In the genomic region with DNA sequence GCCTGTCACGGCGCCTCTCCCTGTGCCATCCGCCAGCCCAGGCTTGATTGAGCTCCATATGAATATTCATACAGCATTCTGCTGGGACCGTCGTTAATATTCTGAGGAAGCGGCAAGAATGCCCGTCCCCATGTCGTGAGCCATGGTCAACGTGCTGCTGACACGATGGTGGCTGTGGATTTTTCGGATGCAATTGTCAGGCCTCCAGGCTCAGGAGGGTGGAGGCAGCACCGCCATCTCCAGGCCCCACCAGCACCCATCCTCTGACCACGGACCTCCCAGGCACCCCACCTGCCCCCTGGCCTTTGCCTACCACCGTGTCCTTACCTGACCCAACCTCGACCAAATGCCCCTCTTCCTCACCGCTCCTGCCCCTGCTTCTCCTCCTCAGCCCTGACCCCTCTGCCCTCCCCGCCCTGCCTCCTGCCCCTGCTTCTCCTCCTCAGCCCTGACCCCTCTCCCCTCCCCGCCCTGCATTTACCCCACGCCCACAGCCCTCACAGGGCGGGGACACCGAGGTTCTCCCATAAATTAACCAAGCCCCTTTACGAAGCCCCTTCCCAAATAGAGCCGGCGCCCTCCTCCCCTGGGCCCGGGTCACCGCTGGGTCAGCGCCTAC, we compare ENCODE assay signal across 8 cellular contexts. TPM values are rescaled to one million over a fixed set of nuclear protein-coding genes. Genes with fewer than 3 reads are reported as not detected.
A peak's percentile ranks its signal among the peaks of the same experiment; 100 is the strongest.
DNase-seq lines count a peak whose midpoint lies in the region; ATAC-seq and TF ChIP-seq lines count a peak whose summit lies in the region.

No MANE protein-coding gene starts in this region.

- no peaks in the 10 kb centered on the region for H3K9me3 Mint-ChIP-seq in effector memory CD8-positive, alpha-beta T cell
- no peaks in the 10 kb centered on the region for H3K9me3 Mint-ChIP-seq in HFFc6

- H3K27me3 Mint-ChIP-seq in effector memory CD8-positive, alpha-beta T cell: no peaks in the 10 kb centered on the region
- H3K27me3 Mint-ChIP-seq in HFFc6 (ENCODE audit: insufficient read depth): peaks cover 5% of the 10 kb centered on the region

- DNase-seq in effector memory CD8-positive, alpha-beta T cell: no peak
- no peak for DNase-seq in psoas muscle
- DNase-seq in central memory CD4-positive, alpha-beta T cell: no peak
- DNase-seq in NCI-H187 treated with DMSO at 0.1 percent for 48 hours (lab: John Stamatoyannopoulos, UW): no peak
- no peak for DNase-seq in HFFc6
- DNase-seq in GM13977 (ENCODE audit: low spot score): no peak

- H3K4me2 ChIP-seq in DOHH2 (ENCODE audit: low read length) (peak overlapping the region; percentile 79), OCI-LY3 (ENCODE audit: low read length) (peak overlapping the region; percentile 98)

- H3K4me3 ChIP-seq in DOHH2 (ENCODE audit: low read length) (peak overlapping the region; percentile 77), OCI-LY3 (ENCODE audit: low read length) (peak overlapping the region; percentile 80), psoas muscle (peak overlapping the region; percentile 55)

- peak overlapping the region; percentile 92 to 93 for H3K27ac Mint-ChIP-seq in effector memory CD8-positive, alpha-beta T cell
- no peak overlapping the region for H3K27ac Mint-ChIP-seq in HFFc6

- H3K4me3 Mint-ChIP-seq in effector memory CD8-positive, alpha-beta T cell: peak overlapping the region; percentile 86 to 88
- H3K4me3 Mint-ChIP-seq in HFFc6: no peak overlapping the region

- intact Hi-C loops in psoas muscle (cut with DNase I): no loop called here

- ATAC-seq in effector memory CD8-positive, alpha-beta T cell (replicated peaks): no peak
- ATAC-seq in psoas muscle: no peak

- H3F3A ChIP-seq in DOHH2 (ENCODE audit: control insufficient read depth, insufficient read depth): peaks cover 11% of the 10 kb centered on the region; the same call in 1 of the 2 replicates

- no peaks in the 10 kb centered on the region for H4K20me1 ChIP-seq in DOHH2 (ENCODE audit: control insufficient read depth, insufficient read depth, low read depth, low read length)
- H4K20me1 ChIP-seq in OCI-LY3 (ENCODE audit: insufficient read depth, low read length): no peaks in the 10 kb centered on the region

- peaks cover 15% of the 10 kb centered on the region for H3K36me3 Mint-ChIP-seq in effector memory CD8-positive, alpha-beta T cell (ENCODE audit: insufficient read depth)
- H3K36me3 Mint-ChIP-seq in HFFc6 (ENCODE audit: low read depth): no peaks in the 10 kb centered on the region

- H2AFZ ChIP-seq in OCI-LY3 (ENCODE audit: low read depth, low read length): no peak overlapping the region

- no peaks in the 10 kb centered on the region for H3K9me2 ChIP-seq in DOHH2 (replicated peaks; ENCODE audit: control insufficient read depth, low read length)

- WGBS in psoas muscle, 3 donors: 75 to 80% (median 76%) methylated on average over 27 of the region's 27 CpGs

- in situ Hi-C loops in GM13977 (cut with MboI; ENCODE audit: low pct_unique_long_range_greater_than_20kb, low sequenced_read_pairs, unreplicated experiment): no loop called here

- no peaks in the 10 kb centered on the region for H3K36me3 ChIP-seq in DOHH2 (ENCODE audit: control insufficient read depth, low read length)
- H3K36me3 ChIP-seq in OCI-LY3 (replicated peaks; ENCODE audit: low read depth, low read length): no peaks in the 10 kb centered on the region
- peaks cover 0 to 8% of the 10 kb centered on the region in 2 donors for H3K36me3 ChIP-seq in psoas muscle (ENCODE audit: insufficient read depth in 1 of 2, low read depth in 1 of 2)

- H3K79me2 ChIP-seq in DOHH2 (ENCODE audit: control insufficient read depth, low read length) (no peaks in the 10 kb centered on the region), OCI-LY3 (ENCODE audit: low read length) (no peaks in the 10 kb centered on the region)

- H3K4me1 Mint-ChIP-seq in effector memory CD8-positive, alpha-beta T cell (ENCODE audit: low read depth in 2 of 2): peaks cover 53 to 55% of the 10 kb centered on the region in 2 donors
- peaks cover 24% of the 10 kb centered on the region for H3K4me1 Mint-ChIP-seq in HFFc6 (ENCODE audit: low read depth)

- no peaks in the 10 kb centered on the region for H3K9me3 ChIP-seq in DOHH2 (ENCODE audit: control insufficient read depth, insufficient read depth, low read length)
- H3K9me3 ChIP-seq in OCI-LY3 (ENCODE audit: insufficient read depth, low read length): no peaks in the 10 kb centered on the region
- H3K9me3 ChIP-seq in psoas muscle: no peaks in the 10 kb centered on the region

- H3K4me1 ChIP-seq in DOHH2 (ENCODE audit: control insufficient read depth, low read length) (peaks cover 54% of the 10 kb centered on the region), OCI-LY3 (ENCODE audit: low read length) (peaks cover 23% of the 10 kb centered on the region), psoas muscle (peaks cover 50% of the 10 kb centered on the region)

- peak overlapping the region; percentile 40 for H3K27ac ChIP-seq in DOHH2 (ENCODE audit: low read depth, low read length)
- H3K27ac ChIP-seq in OCI-LY3 (ENCODE audit: low read length): peak overlapping the region; percentile 32; the same call in 1 of the 2 replicates
- H3K27ac ChIP-seq in psoas muscle: peak overlapping the region; percentile 70

- TF ChIP-seq CTCF in DOHH2 (IDR thresholded peaks at IDR 0.05; ENCODE audit: low read depth, low read length, poor library complexity, severe bottlenecking) (no peak), OCI-LY3 (IDR thresholded peaks at IDR 0.05; ENCODE audit: low read depth, low read length) (no peak), psoas muscle (IDR thresholded peaks at IDR 0.05) (no peak), HFFc6 (IDR thresholded peaks at IDR 0.05) (no peak), GM13977 (IDR thresholded peaks at IDR 0.05; ENCODE audit: extremely low read depth, insufficient read depth, missing control alignments) (no peak)

- peak overlapping the region; percentile 73 for H3K9ac ChIP-seq in OCI-LY3 (ENCODE audit: low read length)

- H3K27me3 ChIP-seq in DOHH2 (ENCODE audit: control insufficient read depth, low read length) (no peaks in the 10 kb centered on the region), OCI-LY3 (ENCODE audit: low read depth, low read length) (peaks cover 9% of the 10 kb centered on the region; the same call in 1 of the 2 replicates), psoas muscle (ENCODE audit: insufficient read depth in 3 of 3, low read length in 2 of 3) (no peaks in the 10 kb centered on the region)

RNA-seq across cellular contexts. Expression of gene TMEM250, which starts 9.9 kb away (rescaled TPM):
- 10 to 100 TPM; 17.3 to 27.8 (median 22.5) TPM for total RNA-seq in psoas muscle
- polyA plus RNA-seq in psoas muscle: 10 to 100 TPM; 28.8 to 49.5 (median 41.3) TPM
- total RNA-seq in HFFc6 (2021; fragmentation: NEBNext Ultra II Directional; extraction: Animal tissue kit (Norgen Biotek cat#: 25700)): 10 to 100 TPM; 31.6 to 45.4 (median 35.7) TPM

RNA-seq across cellular contexts. Expression of gene NACC2, which starts 13.7 kb away (rescaled TPM):
- total RNA-seq in psoas muscle: 10 to 100 TPM; 18.4 to 33.5 (median 28.0) TPM
- polyA plus RNA-seq in psoas muscle: 10 to 100 TPM in 2 of 3 donors, 1 to 10 TPM in 1; 8.5 to 14.0 (median 10.4) TPM
- 10 to 100 TPM; 38.2 to 46.7 (median 40.2) TPM for total RNA-seq in HFFc6 (2021; fragmentation: NEBNext Ultra II Directional; extraction: Animal tissue kit (Norgen Biotek cat#: 25700))
